ENCODE assay signal across 7 cellular contexts in the genomic region with DNA sequence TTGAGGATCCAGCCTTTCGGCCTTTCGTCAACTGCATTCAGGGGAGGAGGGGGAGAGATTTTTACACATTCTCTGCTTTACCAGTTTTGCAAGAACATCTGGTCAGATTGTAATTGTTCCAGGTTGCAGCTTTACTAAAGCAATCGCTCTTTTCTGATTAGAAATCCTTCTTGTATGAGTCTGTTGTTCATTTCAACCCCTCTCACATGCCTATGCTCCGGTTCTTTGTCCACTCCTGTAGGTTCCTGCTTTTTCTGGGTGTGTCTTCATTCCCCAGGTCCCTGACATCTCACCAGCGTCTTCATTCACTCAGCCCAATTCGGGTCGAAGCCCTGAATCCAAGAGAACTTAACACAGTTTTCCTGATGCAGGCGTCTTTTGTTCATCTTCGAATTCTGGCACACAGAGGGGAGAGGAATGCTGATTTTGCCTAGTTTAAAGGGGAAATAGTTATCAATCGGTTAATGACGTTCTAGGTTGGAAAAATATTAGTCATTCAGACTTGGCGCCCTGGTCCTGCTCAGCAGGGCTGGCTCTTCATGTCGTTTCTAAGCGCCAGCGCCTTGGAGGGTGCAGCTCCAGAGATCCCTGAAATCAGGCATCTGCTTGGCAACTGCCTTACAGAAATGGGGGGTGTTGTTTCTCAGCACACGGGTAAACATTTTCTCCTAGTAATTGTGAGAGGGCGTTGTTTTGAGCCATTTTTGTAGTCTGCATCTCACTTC. TPM values are rescaled to one million over a fixed set of nuclear protein-coding genes. Genes with fewer than 3 reads are reported as not detected.
DNase-seq lines count a peak whose midpoint lies in the region; TF ChIP-seq lines count a peak whose summit lies in the region.

No MANE protein-coding gene starts in this region.

- WGBS in HUES64, result 74% methylated on average over 17 of the region's 17 CpGs

- DNase-seq in amniotic epithelial cell (ENCODE audit: low read depth) (peak; percentile 76), EL (no peak), HK-2 (ENCODE audit: unreplicated experiment) (no peak), OCI-LY7 (ENCODE audit: low spot score) (no peak)

- no peaks in the 10 kb centered on the region for H4K20me1 ChIP-seq in OCI-LY7 (ENCODE audit: insufficient read depth, low read length)

- CTCF ChIA-PET in OCI-LY7 (lab: Charles Lee; ENCODE audit: unreplicated experiment), result no interaction called here

- H3K9ac ChIP-seq in HUES64 (ENCODE audit: low read depth, low read length) (peak overlapping the region; percentile 96), iPS-15b (ENCODE audit: low read depth, low read length) (peak overlapping the region; percentile 26), subcutaneous abdominal adipose tissue (ENCODE audit: low read length in 5 of 5) (peak overlapping the region in 2 of 5 donors; percentile 32 to 62)

- BruUV-seq in OCI-LY7 (replicated peaks; lab: Mats Ljungman, UMichigan), result no TSS peak

- POLR2A ChIA-PET in OCI-LY7 (lab: Charles Lee), result interaction anchor here (1.1 kb wide), 1 partner anchor 122 kb away, joined by 3 read pairs; no protein-coding TSS in a partner anchor

- TF ChIP-seq CTCF in OCI-LY7 (conservative IDR thresholded peaks at IDR 0.05; ENCODE audit: low read length), result no peak

- no peaks in the 10 kb centered on the region for H3K9me2 ChIP-seq in OCI-LY7 (ENCODE audit: insufficient read depth, low read length)

- intact Hi-C loops in OCI-LY7 (cut with micrococcal nuclease; ENCODE audit: unreplicated experiment), result no loop called here

- no peak overlapping the region for H2AFZ ChIP-seq in OCI-LY7 (ENCODE audit: low read length)

- peak overlapping the region; percentile 94 for H3K27ac ChIP-seq in HUES64 (ENCODE audit: low read depth, low read length)
- H3K27ac ChIP-seq in subcutaneous abdominal adipose tissue (ENCODE audit: low read depth, low read length), result peak overlapping the region; percentile 67
- no peak overlapping the region for H3K27ac ChIP-seq in OCI-LY7 (ENCODE audit: low read depth, low read length, poor library complexity, severe bottlenecking)

- H3K79me2 ChIP-seq in OCI-LY7 (ENCODE audit: insufficient read depth, low read depth, low read length), result no peaks in the 10 kb centered on the region

- H3K9me3 ChIP-seq in HUES64 (ENCODE audit: insufficient read depth, low read depth, low read length), result no peaks in the 10 kb centered on the region
- H3K9me3 ChIP-seq in iPS-15b (ENCODE audit: control insufficient read depth, insufficient read depth, low read length), result no peaks in the 10 kb centered on the region
- H3K9me3 ChIP-seq in subcutaneous abdominal adipose tissue (ENCODE audit: control insufficient read depth in 5 of 5, low read length in 5 of 5), result no peaks in the 10 kb centered on the region
- no peaks in the 10 kb centered on the region for H3K9me3 ChIP-seq in OCI-LY7 (ENCODE audit: low read length)

- H3K4me3 ChIP-seq in HUES64 (ENCODE audit: low read length) (peak overlapping the region; percentile 65), iPS-15b (ENCODE audit: low read depth, low read length) (peak overlapping the region; percentile 74), subcutaneous abdominal adipose tissue (ENCODE audit: low read depth in 1 of 5, low read length in 5 of 5) (peak overlapping the region; percentile 68 to 83 (median 74)), OCI-LY7 (ENCODE audit: low read depth, low read length, poor library complexity, severe bottlenecking) (no peak overlapping the region)

- peaks cover 32% of the 10 kb centered on the region for H3K4me1 ChIP-seq in HUES64 (ENCODE audit: insufficient read depth, low read length)
- peaks cover 21% of the 10 kb centered on the region for H3K4me1 ChIP-seq in iPS-15b (ENCODE audit: control insufficient read depth, insufficient read depth, low read length)
- peaks cover 0 to 36% (median 27%) of the 10 kb centered on the region in 5 donors for H3K4me1 ChIP-seq in subcutaneous abdominal adipose tissue (ENCODE audit: control insufficient read depth in 5 of 5, insufficient read depth in 5 of 5, low read length in 5 of 5)
- no peaks in the 10 kb centered on the region for H3K4me1 ChIP-seq in OCI-LY7 (ENCODE audit: insufficient read depth, low read length, poor library complexity, severe bottlenecking)

- no peak overlapping the region for H3K4me2 ChIP-seq in OCI-LY7 (ENCODE audit: low read length)

- no peaks in the 10 kb centered on the region for H3K27me3 ChIP-seq in HUES64 (ENCODE audit: insufficient read depth, low read length)
- H3K27me3 ChIP-seq in iPS-15b (ENCODE audit: control insufficient read depth, insufficient read depth, low read length), result no peaks in the 10 kb centered on the region
- H3K27me3 ChIP-seq in subcutaneous abdominal adipose tissue (ENCODE audit: control insufficient read depth in 5 of 5, insufficient read depth in 4 of 5, low read length in 5 of 5), result no peaks in the 10 kb centered on the region

- H3K36me3 ChIP-seq in HUES64 (ENCODE audit: insufficient read depth, low read length) (no peaks in the 10 kb centered on the region), iPS-15b (ENCODE audit: control insufficient read depth, insufficient read depth, low read length) (no peaks in the 10 kb centered on the region), subcutaneous abdominal adipose tissue (ENCODE audit: control insufficient read depth in 5 of 5, insufficient read depth in 5 of 5, low read length in 5 of 5) (no peaks in the 10 kb centered on the region), OCI-LY7 (ENCODE audit: insufficient read depth, low read length) (no peaks in the 10 kb centered on the region)

RNA-seq across cellular contexts. Expression of gene PRTFDC1, which starts 1.1 kb away (rescaled TPM):
- polyA plus RNA-seq in HUES64 (2013, experiment 1 of 2), result 14.2 TPM
- polyA plus RNA-seq in HUES64 (2013, experiment 2 of 2), result 13.0 TPM
- total RNA-seq in OCI-LY7 (2014; rRNA removed; shearing (Covaris generic)), result not detected in 2 replicates
- total RNA-seq in OCI-LY7 (2022), result not detected in 2 replicates
